17 cellular contexts compared by ENCODE assay signal in genomic region chr7:117035463-117035862, GRCh38.
"Had no signal": no experiment of that assay in that cellular context is flagged by ENCODE, and none has a peak within 500 bp of the region (broad histone marks: within the 10 kb centered on the region; RNA-seq: fewer than 3 reads in every experiment).

No MANE protein-coding gene starts in this region.

- H3K36me3 ChIP-seq: gastroesophageal sphincter, left lung had no signal

- H3K27me3 ChIP-seq: cardiac muscle cell, gastroesophageal sphincter, heart right ventricle, left lung had no signal

- H3K4me3 Mint-ChIP-seq: activated CD4-positive, alpha-beta T cell treated with anti-CD3 and anti-CD28 coated beads for 36 hours; activated naive CD4-positive, alpha-beta T cell treated with anti-CD3 and anti-CD28 coated beads, Interleukin-2, amount 50 U/mL, for 24 hours; effector memory CD8-positive, alpha-beta T cell; mesothelial cell of epicardium; natural killer cell treated with Interleukin-12 subunit alpha and Interleukin-12 subunit beta and Interleukin-15 and Interleukin-18, amount 100 ng/mL, for 72 hours; stimulated activated naive CD8-positive, alpha-beta T cell treated with anti-CD3 and anti-CD28 coated beads, Interleukin-15, Interleukin-2, amounts not matched to agents 100 ng/mL and 50 ng/mL, for 24 hours; WTC11 had no signal

- H3K27ac Mint-ChIP-seq: activated CD4-positive, alpha-beta T cell treated with anti-CD3 and anti-CD28 coated beads for 36 hours; activated naive CD4-positive, alpha-beta T cell treated with anti-CD3 and anti-CD28 coated beads, Interleukin-2, amount 50 U/mL, for 24 hours; natural killer cell treated with Interleukin-12 subunit alpha and Interleukin-12 subunit beta and Interleukin-15 and Interleukin-18, amount 100 ng/mL, for 72 hours; stimulated activated naive CD8-positive, alpha-beta T cell treated with anti-CD3 and anti-CD28 coated beads, Interleukin-15, Interleukin-2, amounts not matched to agents 100 ng/mL and 50 ng/mL, for 24 hours; WTC11 had no signal

- H3K4me1 Mint-ChIP-seq: activated CD4-positive, alpha-beta T cell treated with anti-CD3 and anti-CD28 coated beads for 36 hours; activated naive CD4-positive, alpha-beta T cell treated with anti-CD3 and anti-CD28 coated beads, Interleukin-2, amount 50 U/mL, for 24 hours had no signal

- ATAC-seq: activated CD4-positive, alpha-beta T cell treated with anti-CD3 and anti-CD28 coated beads for 36 hours; effector memory CD8-positive, alpha-beta T cell; gastroesophageal sphincter; natural killer cell treated with Interleukin-12 subunit alpha and Interleukin-12 subunit beta and Interleukin-15 and Interleukin-18, amount 100 ng/mL, for 72 hours; psoas muscle; WTC11 had no signal

- H3K9me3 Mint-ChIP-seq: activated naive CD4-positive, alpha-beta T cell treated with anti-CD3 and anti-CD28 coated beads, Interleukin-2, amount 50 U/mL, for 24 hours had no signal

- DNase-seq: activated CD4-positive, alpha-beta T cell treated with anti-CD3 and anti-CD28 coated beads for 36 hours; activated CD4-positive, alpha-beta T cell treated with anti-CD3 and anti-CD28 coated beads, Interleukin-2, amount 50 U/mL, for 48 hours; activated gamma-delta T cell; effector memory CD8-positive, alpha-beta T cell; heart right ventricle; left lung; nucleus accumbens; psoas muscle; right cardiac atrium had no signal

- H3K4me3 ChIP-seq: cardiac muscle cell, gastroesophageal sphincter, heart right ventricle, left lung, psoas muscle, skin epidermis had no signal

- H3K27ac ChIP-seq: heart right ventricle, left lung, psoas muscle, skin epidermis had no signal

- H3K36me3 Mint-ChIP-seq: activated naive CD4-positive, alpha-beta T cell treated with anti-CD3 and anti-CD28 coated beads, Interleukin-2, amount 50 U/mL, for 24 hours; natural killer cell treated with Interleukin-12 subunit alpha and Interleukin-12 subunit beta and Interleukin-15 and Interleukin-18, amount 100 ng/mL, for 72 hours had no signal

- H3K27me3 Mint-ChIP-seq: activated CD4-positive, alpha-beta T cell treated with anti-CD3 and anti-CD28 coated beads for 36 hours; activated naive CD4-positive, alpha-beta T cell treated with anti-CD3 and anti-CD28 coated beads, Interleukin-2, amount 50 U/mL, for 24 hours; effector memory CD8-positive, alpha-beta T cell; natural killer cell treated with Interleukin-12 subunit alpha and Interleukin-12 subunit beta and Interleukin-15 and Interleukin-18, amount 100 ng/mL, for 72 hours; stimulated activated naive CD8-positive, alpha-beta T cell treated with anti-CD3 and anti-CD28 coated beads, Interleukin-15, Interleukin-2, amounts not matched to agents 100 ng/mL and 50 ng/mL, for 24 hours had no signal
